In genomic region chr1:159132271-159132881, GRCh38 we compare ENCODE assay signal across 8 cellular contexts. TPM values are rescaled to one million over a fixed set of nuclear protein-coding genes. Genes with fewer than 3 reads are reported as not detected.
A peak's percentile ranks its signal among the peaks of the same experiment; 100 is the strongest.
DNase-seq lines count a peak whose midpoint lies in the region; ATAC-seq lines count a peak whose summit lies in the region.

No MANE protein-coding gene starts in this region.

- no peaks in the 10 kb centered on the region for H3K4me1 Mint-ChIP-seq in activated CD4-positive, alpha-beta memory T cell treated with anti-CD3 and anti-CD28 coated beads for 36 hours (ENCODE audit: low read depth)

- no peaks in the 10 kb centered on the region for H3K9me3 Mint-ChIP-seq in activated CD4-positive, alpha-beta memory T cell treated with anti-CD3 and anti-CD28 coated beads for 36 hours

- no peaks in the 10 kb centered on the region for H3K36me3 Mint-ChIP-seq in activated CD4-positive, alpha-beta memory T cell treated with anti-CD3 and anti-CD28 coated beads for 36 hours

- CTCF ChIA-PET in activated CD4-positive, alpha-beta memory T cell treated with anti-CD3 and anti-CD28 coated beads for 36 hours (lab: Charles Lee) = interaction anchor here (0.6 to 5.6 kb wide), 24 partner anchors 8 to 1007 kb away, joined by 3 to 116 read pairs (median 4); no protein-coding TSS in a partner anchor

- H3K4me3 Mint-ChIP-seq in activated CD4-positive, alpha-beta memory T cell treated with anti-CD3 and anti-CD28 coated beads for 36 hours = no peak overlapping the region

- peak; percentile 62 for ATAC-seq in GM19463 (IDR thresholded peaks at IDR 0.05; ENCODE audit: unreplicated experiment)
- no peak for ATAC-seq in GM18873 (IDR thresholded peaks at IDR 0.05; ENCODE audit: low FRiP score, unreplicated experiment)

- intact Hi-C loops in activated CD4-positive, alpha-beta memory T cell treated with anti-CD3 and anti-CD28 coated beads for 36 hours (cut with micrococcal nuclease) = loop anchor here (1.0 to 10.0 kb wide), 4 partner anchors 29 to 662 kb away; no protein-coding TSS in a partner anchor

- POLR2A ChIA-PET in activated CD4-positive, alpha-beta memory T cell treated with anti-CD3 and anti-CD28 coated beads for 36 hours (lab: Charles Lee) = interaction anchor here (1.7 kb wide), 1 partner anchor 41 kb away, joined by 3 read pairs; no protein-coding TSS in a partner anchor

- no peak overlapping the region for H3K27ac Mint-ChIP-seq in activated CD4-positive, alpha-beta memory T cell treated with anti-CD3 and anti-CD28 coated beads for 36 hours

- peaks cover 2% of the 10 kb centered on the region for H3K27me3 Mint-ChIP-seq in activated CD4-positive, alpha-beta memory T cell treated with anti-CD3 and anti-CD28 coated beads for 36 hours

- DNase-seq in AML-193 (lab: John Stamatoyannopoulos, UW) (peak; percentile 25 to 55), NCI-H526 (lab: John Stamatoyannopoulos, UW) (peak; percentile 66 to 91), medulla oblongata (ENCODE audit: extremely low spot score) (peak; percentile 79)
- peak; percentile 80 for DNase-seq in activated CD4-positive, alpha-beta memory T cell treated with anti-CD3 and anti-CD28 coated beads for 36 hours
- peak; percentile 42 for DNase-seq in effector CD8-positive, alpha-beta T cell (lab: John Stamatoyannopoulos, UW)
- DNase-seq in stimulated activated CD8-positive, alpha-beta memory T cell treated with anti-CD3 and anti-CD28 coated beads, Interleukin-15, amount 100 ng/mL, for 4 hours (ENCODE audit: low read depth in 2 of 2) = peak; percentile 10 to 30

RNA-seq across cellular contexts. Expression of gene CADM3, which starts 39.0 kb away (rescaled TPM):
- total RNA-seq in activated CD4-positive, alpha-beta memory T cell treated with anti-CD3 and anti-CD28 coated beads for 36 hours = not detected

RNA-seq across cellular contexts. Expression of gene AIM2, which starts 55.8 kb away (rescaled TPM):
- total RNA-seq in activated CD4-positive, alpha-beta memory T cell treated with anti-CD3 and anti-CD28 coated beads for 36 hours = 100 to 1,000 TPM; 216 to 224 TPM

Comparison
In these comparisons a context has a peak if more than half of its experiments do, and no peak if none do; other contexts are left out.
1. DNase-seq: peak in every context shown above with its lines; median percentile 80 in activated CD4-positive, alpha-beta memory T cell treated with anti-CD3 and anti-CD28 coated beads for 36 hours; 79 in medulla oblongata; 78 in NCI-H526; 42 in effector CD8-positive, alpha-beta T cell; 40 in AML-193; 20 in stimulated activated CD8-positive, alpha-beta memory T cell treated with anti-CD3 and anti-CD28 coated beads, Interleukin-15, amount 100 ng/mL, for 4 hours.